ENCODE assay signal across 1 cellular context in the genomic region with DNA sequence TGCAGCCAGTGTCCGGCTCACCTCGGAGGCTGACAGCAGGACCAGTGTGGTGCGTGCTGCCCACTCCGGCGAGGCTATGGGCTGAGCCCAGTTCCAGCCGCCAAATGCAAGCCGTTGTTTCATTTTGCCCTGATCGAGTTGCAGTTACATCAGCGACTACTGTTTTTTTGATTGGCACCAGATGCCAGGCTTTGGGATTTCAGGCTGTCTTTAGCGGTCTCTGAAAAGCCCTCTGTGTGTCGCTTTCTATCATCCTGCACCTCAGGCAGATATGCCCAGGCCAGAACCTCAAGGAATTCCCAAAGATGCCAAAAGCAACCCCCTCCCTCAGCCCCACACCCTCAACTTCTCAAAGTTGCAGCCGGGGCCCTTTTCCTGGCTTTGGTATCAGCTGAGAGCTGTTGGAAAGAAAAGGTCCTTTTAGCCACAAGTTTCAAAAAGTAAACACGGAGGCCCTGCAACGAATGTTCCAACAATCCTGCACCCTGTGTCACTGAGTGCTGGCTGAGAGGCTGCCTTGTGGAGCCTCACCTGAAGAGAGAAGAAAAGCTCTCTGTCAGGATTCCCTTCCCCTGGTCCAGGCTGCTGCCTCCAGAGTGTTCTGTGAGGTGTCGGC.
TF ChIP-seq lines count a peak whose summit lies in the region.

No MANE protein-coding gene starts in this region.

TF ChIP-seq in HepG2, 621 proteins besides CTCF, POLR2A, EP300 and RAD21 (continued from another document and continues in another):
- no peak for TF ChIP-seq ZNF567 (CRISPR knock-in tag; IDR thresholded peaks at IDR 0.05; ENCODE audit: borderline replicate concordance)
- no peak for TF ChIP-seq ZNF652 (CRISPR knock-in tag; IDR thresholded peaks at IDR 0.05; ENCODE audit: borderline replicate concordance, low read depth)
- TF ChIP-seq, protein P1, sequence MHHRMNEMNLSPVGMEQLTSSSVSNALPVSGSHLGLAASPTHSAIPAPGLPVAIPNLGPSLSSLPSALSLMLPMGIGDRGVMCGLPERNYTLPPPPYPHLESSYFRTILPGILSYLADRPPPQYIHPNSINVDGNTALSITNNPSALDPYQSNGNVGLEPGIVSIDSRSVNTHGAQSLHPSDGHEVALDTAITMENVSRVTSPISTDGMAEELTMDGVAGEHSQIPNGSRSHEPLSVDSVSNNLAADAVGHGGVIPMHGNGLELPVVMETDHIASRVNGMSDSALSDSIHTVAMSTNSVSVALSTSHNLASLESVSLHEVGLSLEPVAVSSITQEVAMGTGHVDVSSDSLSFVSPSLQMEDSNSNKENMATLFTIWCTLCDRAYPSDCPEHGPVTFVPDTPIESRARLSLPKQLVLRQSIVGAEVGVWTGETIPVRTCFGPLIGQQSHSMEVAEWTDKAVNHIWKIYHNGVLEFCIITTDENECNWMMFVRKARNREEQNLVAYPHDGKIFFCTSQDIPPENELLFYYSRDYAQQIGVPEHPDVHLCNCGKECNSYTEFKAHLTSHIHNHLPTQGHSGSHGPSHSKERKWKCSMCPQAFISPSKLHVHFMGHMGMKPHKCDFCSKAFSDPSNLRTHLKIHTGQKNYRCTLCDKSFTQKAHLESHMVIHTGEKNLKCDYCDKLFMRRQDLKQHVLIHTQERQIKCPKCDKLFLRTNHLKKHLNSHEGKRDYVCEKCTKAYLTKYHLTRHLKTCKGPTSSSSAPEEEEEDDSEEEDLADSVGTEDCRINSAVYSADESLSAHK (CRISPR knock-in tag; IDR thresholded peaks at IDR 0.05; ENCODE audit: borderline replicate concordance): no peak
- no peak for TF ChIP-seq SMARCE1 (IDR thresholded peaks at IDR 0.05; ENCODE audit: borderline replicate concordance)
- no peak for TF ChIP-seq GTF3A (CRISPR knock-in tag; conservative IDR thresholded peaks at IDR 0.05)
- TF ChIP-seq ZSCAN31 (CRISPR knock-in tag; IDR thresholded peaks at IDR 0.05; ENCODE audit: low read depth): no peak
- no peak for TF ChIP-seq TARDBP (CRISPR knock-in tag; IDR thresholded peaks at IDR 0.05)
- 0 out of 2 replicates have a peak, but pooled peaks have one; percentile 20 for TF ChIP-seq IRF2 (CRISPR knock-in tag; IDR thresholded peaks at IDR 0.05)
- TF ChIP-seq ZNF441 (CRISPR knock-in tag; IDR thresholded peaks at IDR 0.05; ENCODE audit: borderline replicate concordance): 0 out of 2 replicates have a peak, but pooled peaks have one; percentile 24
- peak; percentile 58; the same call in 1 of the 2 replicates for TF ChIP-seq MED1 (CRISPR knock-in tag; IDR thresholded peaks at IDR 0.05)
- TF ChIP-seq HMGA1 (CRISPR knock-in tag; conservative IDR thresholded peaks at IDR 0.05): no peak
- no peak for TF ChIP-seq ZNF83 (CRISPR knock-in tag; IDR thresholded peaks at IDR 0.05; ENCODE audit: borderline replicate concordance)
- TF ChIP-seq, protein P2, sequence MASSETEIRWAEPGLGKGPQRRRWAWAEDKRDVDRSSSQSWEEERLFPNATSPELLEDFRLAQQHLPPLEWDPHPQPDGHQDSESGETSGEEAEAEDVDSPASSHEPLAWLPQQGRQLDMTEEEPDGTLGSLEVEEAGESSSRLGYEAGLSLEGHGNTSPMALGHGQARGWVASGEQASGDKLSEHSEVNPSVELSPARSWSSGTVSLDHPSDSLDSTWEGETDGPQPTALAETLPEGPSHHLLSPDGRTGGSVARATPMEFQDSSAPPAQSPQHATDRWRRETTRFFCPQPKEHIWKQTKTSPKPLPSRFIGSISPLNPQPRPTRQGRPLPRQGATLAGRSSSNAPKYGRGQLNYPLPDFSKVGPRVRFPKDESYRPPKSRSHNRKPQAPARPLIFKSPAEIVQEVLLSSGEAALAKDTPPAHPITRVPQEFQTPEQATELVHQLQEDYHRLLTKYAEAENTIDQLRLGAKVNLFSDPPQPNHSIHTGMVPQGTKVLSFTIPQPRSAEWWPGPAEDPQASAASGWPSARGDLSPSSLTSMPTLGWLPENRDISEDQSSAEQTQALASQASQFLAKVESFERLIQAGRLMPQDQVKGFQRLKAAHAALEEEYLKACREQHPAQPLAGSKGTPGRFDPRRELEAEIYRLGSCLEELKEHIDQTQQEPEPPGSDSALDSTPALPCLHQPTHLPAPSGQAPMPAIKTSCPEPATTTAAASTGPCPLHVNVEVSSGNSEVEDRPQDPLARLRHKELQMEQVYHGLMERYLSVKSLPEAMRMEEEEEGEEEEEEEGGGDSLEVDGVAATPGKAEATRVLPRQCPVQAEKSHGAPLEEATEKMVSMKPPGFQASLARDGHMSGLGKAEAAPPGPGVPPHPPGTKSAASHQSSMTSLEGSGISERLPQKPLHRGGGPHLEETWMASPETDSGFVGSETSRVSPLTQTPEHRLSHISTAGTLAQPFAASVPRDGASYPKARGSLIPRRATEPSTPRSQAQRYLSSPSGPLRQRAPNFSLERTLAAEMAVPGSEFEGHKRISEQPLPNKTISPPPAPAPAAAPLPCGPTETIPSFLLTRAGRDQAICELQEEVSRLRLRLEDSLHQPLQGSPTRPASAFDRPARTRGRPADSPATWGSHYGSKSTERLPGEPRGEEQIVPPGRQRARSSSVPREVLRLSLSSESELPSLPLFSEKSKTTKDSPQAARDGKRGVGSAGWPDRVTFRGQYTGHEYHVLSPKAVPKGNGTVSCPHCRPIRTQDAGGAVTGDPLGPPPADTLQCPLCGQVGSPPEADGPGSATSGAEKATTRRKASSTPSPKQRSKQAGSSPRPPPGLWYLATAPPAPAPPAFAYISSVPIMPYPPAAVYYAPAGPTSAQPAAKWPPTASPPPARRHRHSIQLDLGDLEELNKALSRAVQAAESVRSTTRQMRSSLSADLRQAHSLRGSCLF (CRISPR knock-in tag; IDR thresholded peaks at IDR 0.05; ENCODE audit: borderline replicate concordance): no peak
- TF ChIP-seq NFE2L1 (CRISPR knock-in tag; IDR thresholded peaks at IDR 0.05; ENCODE audit: borderline replicate concordance): no peak
- TF ChIP-seq, protein P3, sequence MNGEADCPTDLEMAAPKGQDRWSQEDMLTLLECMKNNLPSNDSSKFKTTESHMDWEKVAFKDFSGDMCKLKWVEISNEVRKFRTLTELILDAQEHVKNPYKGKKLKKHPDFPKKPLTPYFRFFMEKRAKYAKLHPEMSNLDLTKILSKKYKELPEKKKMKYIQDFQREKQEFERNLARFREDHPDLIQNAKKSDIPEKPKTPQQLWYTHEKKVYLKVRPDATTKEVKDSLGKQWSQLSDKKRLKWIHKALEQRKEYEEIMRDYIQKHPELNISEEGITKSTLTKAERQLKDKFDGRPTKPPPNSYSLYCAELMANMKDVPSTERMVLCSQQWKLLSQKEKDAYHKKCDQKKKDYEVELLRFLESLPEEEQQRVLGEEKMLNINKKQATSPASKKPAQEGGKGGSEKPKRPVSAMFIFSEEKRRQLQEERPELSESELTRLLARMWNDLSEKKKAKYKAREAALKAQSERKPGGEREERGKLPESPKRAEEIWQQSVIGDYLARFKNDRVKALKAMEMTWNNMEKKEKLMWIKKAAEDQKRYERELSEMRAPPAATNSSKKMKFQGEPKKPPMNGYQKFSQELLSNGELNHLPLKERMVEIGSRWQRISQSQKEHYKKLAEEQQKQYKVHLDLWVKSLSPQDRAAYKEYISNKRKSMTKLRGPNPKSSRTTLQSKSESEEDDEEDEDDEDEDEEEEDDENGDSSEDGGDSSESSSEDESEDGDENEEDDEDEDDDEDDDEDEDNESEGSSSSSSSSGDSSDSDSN (CRISPR knock-in tag; IDR thresholded peaks at IDR 0.05): no peak
- no peak for TF ChIP-seq ZBTB1 (CRISPR knock-in tag; IDR thresholded peaks at IDR 0.05; ENCODE audit: borderline replicate concordance)
- TF ChIP-seq MTF2 (CRISPR knock-in tag; IDR thresholded peaks at IDR 0.05; ENCODE audit: borderline replicate concordance): no peak
- TF ChIP-seq, protein P4, sequence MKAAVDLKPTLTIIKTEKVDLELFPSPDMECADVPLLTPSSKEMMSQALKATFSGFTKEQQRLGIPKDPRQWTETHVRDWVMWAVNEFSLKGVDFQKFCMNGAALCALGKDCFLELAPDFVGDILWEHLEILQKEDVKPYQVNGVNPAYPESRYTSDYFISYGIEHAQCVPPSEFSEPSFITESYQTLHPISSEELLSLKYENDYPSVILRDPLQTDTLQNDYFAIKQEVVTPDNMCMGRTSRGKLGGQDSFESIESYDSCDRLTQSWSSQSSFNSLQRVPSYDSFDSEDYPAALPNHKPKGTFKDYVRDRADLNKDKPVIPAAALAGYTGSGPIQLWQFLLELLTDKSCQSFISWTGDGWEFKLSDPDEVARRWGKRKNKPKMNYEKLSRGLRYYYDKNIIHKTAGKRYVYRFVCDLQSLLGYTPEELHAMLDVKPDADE (CRISPR knock-in tag; IDR thresholded peaks at IDR 0.05): no peak
- no peak for TF ChIP-seq ATRX (CRISPR knock-in tag; IDR thresholded peaks at IDR 0.05; ENCODE audit: borderline replicate concordance)
- peak; percentile 68 for TF ChIP-seq ZNF605 (CRISPR knock-in tag; IDR thresholded peaks at IDR 0.05)
- TF ChIP-seq, protein P5, sequence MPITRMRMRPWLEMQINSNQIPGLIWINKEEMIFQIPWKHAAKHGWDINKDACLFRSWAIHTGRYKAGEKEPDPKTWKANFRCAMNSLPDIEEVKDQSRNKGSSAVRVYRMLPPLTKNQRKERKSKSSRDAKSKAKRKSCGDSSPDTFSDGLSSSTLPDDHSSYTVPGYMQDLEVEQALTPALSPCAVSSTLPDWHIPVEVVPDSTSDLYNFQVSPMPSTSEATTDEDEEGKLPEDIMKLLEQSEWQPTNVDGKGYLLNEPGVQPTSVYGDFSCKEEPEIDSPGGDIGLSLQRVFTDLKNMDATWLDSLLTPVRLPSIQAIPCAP (CRISPR knock-in tag; IDR thresholded peaks at IDR 0.05; ENCODE audit: low read depth): 0 out of 2 replicates have a peak, but pooled peaks have one; percentile 34
- no peak for TF ChIP-seq NAIF1 (CRISPR knock-in tag; IDR thresholded peaks at IDR 0.05; ENCODE audit: borderline replicate concordance)
- TF ChIP-seq, protein P6, sequence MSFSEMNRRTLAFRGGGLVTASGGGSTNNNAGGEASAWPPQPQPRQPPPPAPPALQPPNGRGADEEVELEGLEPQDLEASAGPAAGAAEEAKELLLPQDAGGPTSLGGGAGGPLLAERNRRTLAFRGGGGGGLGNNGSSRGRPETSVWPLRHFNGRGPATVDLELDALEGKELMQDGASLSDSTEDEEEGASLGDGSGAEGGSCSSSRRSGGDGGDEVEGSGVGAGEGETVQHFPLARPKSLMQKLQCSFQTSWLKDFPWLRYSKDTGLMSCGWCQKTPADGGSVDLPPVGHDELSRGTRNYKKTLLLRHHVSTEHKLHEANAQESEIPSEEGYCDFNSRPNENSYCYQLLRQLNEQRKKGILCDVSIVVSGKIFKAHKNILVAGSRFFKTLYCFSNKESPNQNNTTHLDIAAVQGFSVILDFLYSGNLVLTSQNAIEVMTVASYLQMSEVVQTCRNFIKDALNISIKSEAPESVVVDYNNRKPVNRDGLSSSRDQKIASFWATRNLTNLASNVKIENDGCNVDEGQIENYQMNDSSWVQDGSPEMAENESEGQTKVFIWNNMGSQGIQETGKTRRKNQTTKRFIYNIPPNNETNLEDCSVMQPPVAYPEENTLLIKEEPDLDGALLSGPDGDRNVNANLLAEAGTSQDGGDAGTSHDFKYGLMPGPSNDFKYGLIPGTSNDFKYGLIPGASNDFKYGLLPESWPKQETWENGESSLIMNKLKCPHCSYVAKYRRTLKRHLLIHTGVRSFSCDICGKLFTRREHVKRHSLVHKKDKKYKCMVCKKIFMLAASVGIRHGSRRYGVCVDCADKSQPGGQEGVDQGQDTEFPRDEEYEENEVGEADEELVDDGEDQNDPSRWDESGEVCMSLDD (CRISPR knock-in tag; IDR thresholded peaks at IDR 0.05; ENCODE audit: borderline replicate concordance): no peak
- TF ChIP-seq, protein P7, sequence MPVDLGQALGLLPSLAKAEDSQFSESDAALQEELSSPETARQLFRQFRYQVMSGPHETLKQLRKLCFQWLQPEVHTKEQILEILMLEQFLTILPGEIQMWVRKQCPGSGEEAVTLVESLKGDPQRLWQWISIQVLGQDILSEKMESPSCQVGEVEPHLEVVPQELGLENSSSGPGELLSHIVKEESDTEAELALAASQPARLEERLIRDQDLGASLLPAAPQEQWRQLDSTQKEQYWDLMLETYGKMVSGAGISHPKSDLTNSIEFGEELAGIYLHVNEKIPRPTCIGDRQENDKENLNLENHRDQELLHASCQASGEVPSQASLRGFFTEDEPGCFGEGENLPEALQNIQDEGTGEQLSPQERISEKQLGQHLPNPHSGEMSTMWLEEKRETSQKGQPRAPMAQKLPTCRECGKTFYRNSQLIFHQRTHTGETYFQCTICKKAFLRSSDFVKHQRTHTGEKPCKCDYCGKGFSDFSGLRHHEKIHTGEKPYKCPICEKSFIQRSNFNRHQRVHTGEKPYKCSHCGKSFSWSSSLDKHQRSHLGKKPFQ (CRISPR knock-in tag; IDR thresholded peaks at IDR 0.05; ENCODE audit: insufficient replicate concordance): no peak
- TF ChIP-seq ZNF607 (CRISPR knock-in tag; IDR thresholded peaks at IDR 0.05; ENCODE audit: borderline replicate concordance): no peak
- peak; percentile 42 for TF ChIP-seq STAG1 (CRISPR knock-in tag; IDR thresholded peaks at IDR 0.05)
- TF ChIP-seq ZSCAN20 (CRISPR knock-in tag; IDR thresholded peaks at IDR 0.05; ENCODE audit: borderline replicate concordance): no peak
- TF ChIP-seq, protein P8, sequence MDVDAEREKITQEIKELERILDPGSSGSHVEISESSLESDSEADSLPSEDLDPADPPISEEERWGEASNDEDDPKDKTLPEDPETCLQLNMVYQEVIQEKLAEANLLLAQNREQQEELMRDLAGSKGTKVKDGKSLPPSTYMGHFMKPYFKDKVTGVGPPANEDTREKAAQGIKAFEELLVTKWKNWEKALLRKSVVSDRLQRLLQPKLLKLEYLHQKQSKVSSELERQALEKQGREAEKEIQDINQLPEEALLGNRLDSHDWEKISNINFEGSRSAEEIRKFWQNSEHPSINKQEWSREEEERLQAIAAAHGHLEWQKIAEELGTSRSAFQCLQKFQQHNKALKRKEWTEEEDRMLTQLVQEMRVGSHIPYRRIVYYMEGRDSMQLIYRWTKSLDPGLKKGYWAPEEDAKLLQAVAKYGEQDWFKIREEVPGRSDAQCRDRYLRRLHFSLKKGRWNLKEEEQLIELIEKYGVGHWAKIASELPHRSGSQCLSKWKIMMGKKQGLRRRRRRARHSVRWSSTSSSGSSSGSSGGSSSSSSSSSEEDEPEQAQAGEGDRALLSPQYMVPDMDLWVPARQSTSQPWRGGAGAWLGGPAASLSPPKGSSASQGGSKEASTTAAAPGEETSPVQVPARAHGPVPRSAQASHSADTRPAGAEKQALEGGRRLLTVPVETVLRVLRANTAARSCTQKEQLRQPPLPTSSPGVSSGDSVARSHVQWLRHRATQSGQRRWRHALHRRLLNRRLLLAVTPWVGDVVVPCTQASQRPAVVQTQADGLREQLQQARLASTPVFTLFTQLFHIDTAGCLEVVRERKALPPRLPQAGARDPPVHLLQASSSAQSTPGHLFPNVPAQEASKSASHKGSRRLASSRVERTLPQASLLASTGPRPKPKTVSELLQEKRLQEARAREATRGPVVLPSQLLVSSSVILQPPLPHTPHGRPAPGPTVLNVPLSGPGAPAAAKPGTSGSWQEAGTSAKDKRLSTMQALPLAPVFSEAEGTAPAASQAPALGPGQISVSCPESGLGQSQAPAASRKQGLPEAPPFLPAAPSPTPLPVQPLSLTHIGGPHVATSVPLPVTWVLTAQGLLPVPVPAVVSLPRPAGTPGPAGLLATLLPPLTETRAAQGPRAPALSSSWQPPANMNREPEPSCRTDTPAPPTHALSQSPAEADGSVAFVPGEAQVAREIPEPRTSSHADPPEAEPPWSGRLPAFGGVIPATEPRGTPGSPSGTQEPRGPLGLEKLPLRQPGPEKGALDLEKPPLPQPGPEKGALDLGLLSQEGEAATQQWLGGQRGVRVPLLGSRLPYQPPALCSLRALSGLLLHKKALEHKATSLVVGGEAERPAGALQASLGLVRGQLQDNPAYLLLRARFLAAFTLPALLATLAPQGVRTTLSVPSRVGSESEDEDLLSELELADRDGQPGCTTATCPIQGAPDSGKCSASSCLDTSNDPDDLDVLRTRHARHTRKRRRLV (CRISPR knock-in tag; IDR thresholded peaks at IDR 0.05): no peak
- TF ChIP-seq ZEB1 (IDR thresholded peaks at IDR 0.05; ENCODE audit: insufficient replicate concordance, low read depth): no peak
- TF ChIP-seq NFATC3 (CRISPR knock-in tag; IDR thresholded peaks at IDR 0.05): no peak
- no peak for TF ChIP-seq ZNF776 (CRISPR knock-in tag; IDR thresholded peaks at IDR 0.05)
- TF ChIP-seq ARNT (IDR thresholded peaks at IDR 0.05): no peak
- TF ChIP-seq ZNF235 (CRISPR knock-in tag; IDR thresholded peaks at IDR 0.05; ENCODE audit: borderline replicate concordance): no peak
- TF ChIP-seq SETDB1 (CRISPR knock-in tag; IDR thresholded peaks at IDR 0.05; ENCODE audit: borderline replicate concordance): no peak
